ENCODE assay signal across 13 cellular contexts in the genomic region with DNA sequence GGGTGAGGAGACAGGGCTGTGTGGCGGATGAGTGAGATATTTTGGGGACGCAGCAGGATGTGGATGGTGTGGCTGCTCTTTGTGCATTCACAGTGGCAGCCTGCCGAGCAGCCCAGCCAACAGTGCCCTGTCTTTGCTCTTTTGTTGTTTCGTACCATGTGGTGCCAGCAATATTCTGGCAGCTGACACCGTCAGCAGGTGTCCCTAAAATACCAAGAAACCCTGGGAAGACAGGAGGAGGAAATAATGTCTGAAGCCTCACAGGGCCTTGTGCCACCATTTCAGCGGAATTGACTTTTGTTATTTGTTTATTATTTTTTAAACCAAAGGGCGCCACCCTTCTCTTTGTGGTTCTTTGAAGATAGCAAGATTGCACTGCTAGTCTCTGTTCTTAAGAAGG.
A peak's percentile ranks its signal among the peaks of the same experiment; 100 is the strongest.
DNase-seq lines count a peak whose midpoint lies in the region; ATAC-seq, FAIRE-seq and TF ChIP-seq lines count a peak whose summit lies in the region.
"Had no signal": no experiment of that assay in that cellular context is flagged by ENCODE, and none has a peak within 500 bp of the region (broad histone marks: within the 10 kb centered on the region; RNA-seq: fewer than 3 reads in every experiment).

No MANE protein-coding gene starts in this region.

- H2AFZ ChIP-seq in H1 (ENCODE audit: low read length): no peak overlapping the region
- peak overlapping the region; percentile 63 for H2AFZ ChIP-seq in neural progenitor cell (replicated peaks)

- H3K36me3 ChIP-seq in H1 (ENCODE audit: control insufficient read depth in 2 of 4, insufficient read depth in 4 of 4, low read length in 3 of 4) (no peaks in the 10 kb centered on the region), neural progenitor cell (no peaks in the 10 kb centered on the region)
- H3K36me3 ChIP-seq: thoracic aorta had no signal

- H3K4me3 ChIP-seq in H1 (ENCODE audit: extremely low read depth in 1 of 4, insufficient read depth in 2 of 4, low read depth in 3 of 4, low read length in 4 of 4) (no peak overlapping the region), neural progenitor cell (no peak overlapping the region), coronary artery (no peak overlapping the region)
- H3K4me3 ChIP-seq: thoracic aorta had no signal

- peak overlapping the region; percentile 14 for H3K4me3 Mint-ChIP-seq in neural progenitor cell
- H3K4me3 Mint-ChIP-seq: nephron had no signal

- H3K56ac ChIP-seq in H1 (replicated peaks; ENCODE audit: insufficient read length, low read depth, low read length): no peak overlapping the region

- H3K79me2 ChIP-seq in H1 (ENCODE audit: control insufficient read depth in 1 of 2, insufficient read depth in 2 of 2, low read length in 2 of 2) (no peaks in the 10 kb centered on the region), neural progenitor cell (ENCODE audit: low read depth) (no peaks in the 10 kb centered on the region)

- WGBS in H1 (ENCODE audit: extremely low coverage in 1 of 2, insufficient coverage in 1 of 2, insufficient read length in 1 of 2, insufficient replicate concordance in 2 of 2, low coverage in 1 of 2, low lambda C conversion rate in 2 of 2, missing lambda C conversion rate in 1 of 2), 2 experiments: 73% methylated on average over 7 of the region's 7 CpGs; no CpG with 5 or more reads in 1 of the 2 experiments

- H3K9me3 Mint-ChIP-seq in neural progenitor cell: no peaks in the 10 kb centered on the region
- H3K9me3 Mint-ChIP-seq: nephron had no signal

- no peaks in the 10 kb centered on the region for H3K23me2 ChIP-seq in H1 (ENCODE audit: low read depth, low read length)

- no peak overlapping the region for H2BK5ac ChIP-seq in H1 (ENCODE audit: low read depth, low read length)

- no peak overlapping the region for H3K18ac ChIP-seq in H1 (ENCODE audit: extremely low read depth, low read length)

- CTCF ChIA-PET in H1 (lab: Charles Lee; ENCODE audit: partially characterized antibody): interaction anchor here (0.8 to 1.2 kb wide), 4 partner anchors 33 to 277 kb away, joined by 4 to 6 read pairs (median 4); no protein-coding TSS in a partner anchor

- H3K36me3 Mint-ChIP-seq in neural progenitor cell: no peaks in the 10 kb centered on the region

- no peak overlapping the region for H3K23ac ChIP-seq in H1 (ENCODE audit: insufficient read length)

- peaks cover 0 to 4% (median under 1%) of the 10 kb centered on the region in 4 experiments; a peak in 4 of 7 replicates for H3K4me1 ChIP-seq in H1 (replicated peaks in 1 of 4; ENCODE audit: control insufficient read depth in 3 of 4, insufficient read depth in 4 of 4, low read length in 3 of 4)
- peaks cover 18% of the 10 kb centered on the region for H3K4me1 ChIP-seq in neural progenitor cell

- H3K4me1 Mint-ChIP-seq in neural progenitor cell: peaks cover 23% of the 10 kb centered on the region

- peak overlapping the region; percentile 90 for H3K27ac Mint-ChIP-seq in neural progenitor cell

- no peaks in the 10 kb centered on the region for H3K27me3 ChIP-seq in H1 (replicated peaks in 1 of 4; ENCODE audit: control insufficient read depth in 3 of 4, extremely low read depth in 1 of 4, insufficient read depth in 3 of 4, low read length in 3 of 4)
- no peaks in the 10 kb centered on the region for H3K27me3 ChIP-seq in neural progenitor cell

- H2BK12ac ChIP-seq in H1 (ENCODE audit: low read depth, low read length): 0 out of 2 replicates have a peak overlapping the region, but pooled peaks have one; percentile 3

- no peaks in the 10 kb centered on the region for H3K79me1 ChIP-seq in H1 (ENCODE audit: low read depth, low read length)

- no peak overlapping the region for H2AK5ac ChIP-seq in H1 (ENCODE audit: low read depth, low read length)

- DNase-seq in COR-L47 (lab: John Stamatoyannopoulos, UW) (peak; percentile 82), NCI-H146 treated with DMSO at 0.1 percent for 48 hours (lab: John Stamatoyannopoulos, UW; ENCODE audit: unreplicated experiment) (peak; percentile 60), H1 (ENCODE audit: low read depth in 1 of 2, low spot score in 2 of 2) (peak in 1 of 2 experiments; percentile 46), neural progenitor cell (ENCODE audit: low spot score) (peak; percentile 52), cortex of kidney (lab: John Stamatoyannopoulos, UW) (no peak), coronary artery (ENCODE audit: low spot score) (no peak)
- no peak for DNase-seq in stimulated activated naive CD4-positive, alpha-beta T cell (lab: John Stamatoyannopoulos, UW)
- DNase-seq: amniotic stem cell, NCI-H2029 had no signal

- peaks cover 8% of the 10 kb centered on the region for H3K27me3 Mint-ChIP-seq in neural progenitor cell (ENCODE audit: insufficient read depth, low read depth)

- H3K4me2 ChIP-seq in H1 (ENCODE audit: insufficient read depth in 1 of 2, low read depth in 2 of 2, low read length in 2 of 2) (no peak overlapping the region), neural progenitor cell (peak overlapping the region; percentile 25)

- TF ChIP-seq EP300 in H1 (IDR thresholded peaks at IDR 0.05; ENCODE audit: borderline replicate concordance in 1 of 2, low read depth in 2 of 2, low read length in 2 of 2): no peak

- no peaks in the 10 kb centered on the region for H4K20me1 ChIP-seq in H1 (replicated peaks in 1 of 2; ENCODE audit: control insufficient read depth in 1 of 2, insufficient read depth in 2 of 2, low read length in 2 of 2)
- no peaks in the 10 kb centered on the region for H4K20me1 ChIP-seq in neural progenitor cell (ENCODE audit: low read depth)

- no peak overlapping the region for H4K91ac ChIP-seq in H1 (replicated peaks; ENCODE audit: insufficient read length, low read length)

- H4K5ac ChIP-seq in H1 (ENCODE audit: insufficient read length, low read depth, low read length): no peak overlapping the region

- H2BK120ac ChIP-seq in H1 (replicated peaks; ENCODE audit: low read depth, low read length): no peak overlapping the region

- H4K8ac ChIP-seq in H1 (ENCODE audit: extremely low read depth, insufficient read depth, low read length): no peak overlapping the region

- H3K14ac ChIP-seq in H1 (ENCODE audit: insufficient read length): no peak overlapping the region

- TF ChIP-seq RAD21 in H1 (IDR thresholded peaks at IDR 0.05 in 1 of 2, conservative IDR thresholded peaks at IDR 0.05 in 1 of 2; ENCODE audit: low read depth in 2 of 2, low read length in 2 of 2): no peak

- H3K27ac ChIP-seq in H1 (ENCODE audit: low read depth, low read length): 0 out of 2 replicates have a peak overlapping the region, but pooled peaks have one; percentile 0
- peak overlapping the region; percentile 50 for H3K27ac ChIP-seq in neural progenitor cell
- H3K27ac ChIP-seq in coronary artery: no peak overlapping the region
- H3K27ac ChIP-seq: thoracic aorta had no signal

- FAIRE-seq in H1 (lab: Jason Lieb, UNC): no peak

- POLR2A ChIA-PET in H1 (lab: Charles Lee; ENCODE audit: partially characterized antibody): no interaction called here

- no peak overlapping the region for H3K9ac ChIP-seq in H1 (replicated peaks in 1 of 4; ENCODE audit: extremely low read depth in 1 of 4, low read depth in 3 of 4, low read length in 3 of 4)
- H3K9ac ChIP-seq in neural progenitor cell: no peak overlapping the region

- TF ChIP-seq POLR2A in H1 (IDR thresholded peaks at IDR 0.05; ENCODE audit: control extremely low read depth in 1 of 2, low read depth in 2 of 2, low read length in 2 of 2): no peak

- H2BK15ac ChIP-seq in H1 (ENCODE audit: low read length): no peak overlapping the region

- H2BK20ac ChIP-seq in H1 (ENCODE audit: low read length): no peak overlapping the region

- H3K9me3 ChIP-seq in H1 (ENCODE audit: insufficient read depth in 2 of 2, low read depth in 1 of 2, low read length in 1 of 2) (no peaks in the 10 kb centered on the region), neural progenitor cell (ENCODE audit: low read depth) (no peaks in the 10 kb centered on the region)
- H3K9me3 ChIP-seq: thoracic aorta had no signal

- TF ChIP-seq CTCF in H1 (IDR thresholded peaks at IDR 0.05; ENCODE audit: control extremely low read depth in 1 of 3, insufficient read depth in 1 of 3, low read depth in 1 of 3, low read length in 3 of 3) (no peak), neural progenitor cell (IDR thresholded peaks at IDR 0.05) (no peak), coronary artery (IDR thresholded peaks at IDR 0.05) (no peak)

- ATAC-seq in SK-N-SH treated with all-trans-retinoic acid at 6 μM for 48 hours: no peak
- ATAC-seq: Panc1 had no signal

- no peak overlapping the region for H3K4ac ChIP-seq in H1 (replicated peaks; ENCODE audit: insufficient read length, low read depth, low read length)

- H3F3A ChIP-seq in neural progenitor cell (ENCODE audit: low read depth): peaks cover 10% of the 10 kb centered on the region

TF ChIP-seq in H1, 55 proteins besides CTCF, POLR2A, EP300 and RAD21:
- TF ChIP-seq, protein P1, sequence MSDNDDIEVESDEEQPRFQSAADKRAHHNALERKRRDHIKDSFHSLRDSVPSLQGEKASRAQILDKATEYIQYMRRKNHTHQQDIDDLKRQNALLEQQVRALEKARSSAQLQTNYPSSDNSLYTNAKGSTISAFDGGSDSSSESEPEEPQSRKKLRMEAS (IDR thresholded peaks at IDR 0.05): 0 out of 2 replicates have a peak, but pooled peaks have one; percentile 35
- TF ChIP-seq TAF1 (IDR thresholded peaks at IDR 0.05; ENCODE audit: low read depth, low read length) (no peak), NRF1 (IDR thresholded peaks at IDR 0.05; ENCODE audit: low read depth, low read length) (no peak)
TF ChIP-seq in H1: peak in this region for 1.

TF ChIP-seq in SK-N-SH treated with all-trans-retinoic acid at 6 μM for 48 hours, 23 proteins besides CTCF, POLR2A, EP300 and RAD21 (continues in another document):
- TF ChIP-seq ZNF8 (CRISPR knock-in tag; IDR thresholded peaks at IDR 0.05): no peak
- no peak for TF ChIP-seq ZNF70 (CRISPR knock-in tag; IDR thresholded peaks at IDR 0.05)
- TF ChIP-seq, protein P2, sequence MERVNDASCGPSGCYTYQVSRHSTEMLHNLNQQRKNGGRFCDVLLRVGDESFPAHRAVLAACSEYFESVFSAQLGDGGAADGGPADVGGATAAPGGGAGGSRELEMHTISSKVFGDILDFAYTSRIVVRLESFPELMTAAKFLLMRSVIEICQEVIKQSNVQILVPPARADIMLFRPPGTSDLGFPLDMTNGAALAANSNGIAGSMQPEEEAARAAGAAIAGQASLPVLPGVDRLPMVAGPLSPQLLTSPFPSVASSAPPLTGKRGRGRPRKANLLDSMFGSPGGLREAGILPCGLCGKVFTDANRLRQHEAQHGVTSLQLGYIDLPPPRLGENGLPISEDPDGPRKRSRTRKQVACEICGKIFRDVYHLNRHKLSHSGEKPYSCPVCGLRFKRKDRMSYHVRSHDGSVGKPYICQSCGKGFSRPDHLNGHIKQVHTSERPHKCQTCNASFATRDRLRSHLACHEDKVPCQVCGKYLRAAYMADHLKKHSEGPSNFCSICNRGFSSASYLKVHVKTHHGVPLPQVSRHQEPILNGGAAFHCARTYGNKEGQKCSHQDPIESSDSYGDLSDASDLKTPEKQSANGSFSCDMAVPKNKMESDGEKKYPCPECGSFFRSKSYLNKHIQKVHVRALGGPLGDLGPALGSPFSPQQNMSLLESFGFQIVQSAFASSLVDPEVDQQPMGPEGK (CRISPR knock-in tag; IDR thresholded peaks at IDR 0.05; ENCODE audit: borderline replicate concordance): no peak

Comparison
In these comparisons a context has a peak if more than half of its experiments do, and no peak if none do; other contexts are left out.
1. DNase-seq: peak in COR-L47 (single experiment), NCI-H146 treated with DMSO at 0.1 percent for 48 hours (single experiment) and neural progenitor cell (single experiment); none in cortex of kidney (single experiment), coronary artery (single experiment) and stimulated activated naive CD4-positive, alpha-beta T cell (0 of 6).
2. H3K27ac ChIP-seq: peak in H1 (single experiment) and neural progenitor cell (single experiment); none in coronary artery (0 of 2).